32 cellular contexts compared by ENCODE assay signal in the genomic region with DNA sequence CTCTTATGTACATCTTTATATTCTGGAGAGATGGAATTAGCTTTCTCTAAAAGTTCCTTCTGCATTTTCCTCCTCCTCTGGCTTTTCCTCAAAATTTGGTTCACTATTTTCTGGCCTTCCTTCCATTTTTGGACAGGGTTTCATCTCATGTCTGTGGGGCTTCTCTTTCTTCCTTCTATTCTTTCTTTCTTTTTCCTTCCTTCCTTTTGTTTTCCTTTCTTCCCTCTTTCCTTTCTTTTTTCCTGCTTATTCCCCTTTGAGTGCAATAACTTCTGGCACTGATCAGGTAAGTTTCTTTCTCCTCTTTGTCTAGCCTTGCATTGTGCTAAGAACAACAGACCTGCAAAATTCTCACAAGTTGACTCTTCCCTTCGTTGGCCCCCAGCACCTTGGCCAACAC.
"Had no signal": no experiment of that assay in that cellular context is flagged by ENCODE, and none has a peak within 500 bp of the region (broad histone marks: within the 10 kb centered on the region; RNA-seq: fewer than 3 reads in every experiment).

No MANE protein-coding gene starts in this region.

- H3K36me3 ChIP-seq: adrenal gland, brain microvascular endothelial cell, breast epithelium had no signal

- H3K9me3 ChIP-seq: adrenal gland, body of pancreas, breast epithelium had no signal

- DNase-seq: activated B cell treated with CpG ODN at 0.5 μM for 24 hours; activated CD4-positive, alpha-beta memory T cell treated with anti-CD3 and anti-CD28 coated beads for 36 hours; activated CD4-positive, alpha-beta T cell treated with anti-CD3 and anti-CD28 coated beads for 4 hours; activated CD4-positive, alpha-beta T cell treated with anti-CD3 and anti-CD28 coated beads, Interleukin-2, amount 10 ng/mL, durations not matched to agents 24 days and 14 days; activated CD4-positive, alpha-beta T cell treated with anti-CD3 and anti-CD28 coated beads, Interleukin-2, amount 50 U/mL, for 1 hour; activated CD4-positive, alpha-beta T cell treated with anti-CD3 and anti-CD28 coated beads, Interleukin-2, amount 50 U/mL, for 4 hours; activated CD4-positive, CD25-positive, alpha-beta regulatory T cell treated with anti-CD3 and anti-CD28 coated beads, Interleukin-2, amount 50 U/mL, for 72 hours; activated CD8-positive, alpha-beta memory T cell treated with anti-CD3 and anti-CD28 coated beads, Interleukin-2, amount 50 U/mL, for 4 hours; activated CD8-positive, alpha-beta T cell treated with anti-CD3 and anti-CD28 coated beads for 36 hours; activated effector memory CD4-positive, alpha-beta T cell treated with anti-CD3 and anti-CD28 coated beads, Interleukin-2, amount 50 U/mL, for 16 hours; activated gamma-delta T cell treated with Interleukin-2 at 50 U/mL for 16 hours; activated naive CD4-positive, alpha-beta T cell; activated naive CD4-positive, alpha-beta T cell treated with anti-CD3 and anti-CD28 coated beads for 36 hours; activated naive CD4-positive, alpha-beta T cell treated with anti-CD3 and anti-CD28 coated beads, Interleukin-2, amount 50 U/mL, for 16 hours; activated naive CD8-positive, alpha-beta T cell treated with anti-CD3 and anti-CD28 coated beads for 36 hours; activated T-cell treated with anti-CD3 and anti-CD28 coated beads for 4 hours; activated T-cell treated with anti-CD3 and anti-CD28 coated beads, Interleukin-2, amount 50 U/mL, for 1 hour; activated T-cell treated with anti-CD3 and anti-CD28 coated beads, Interleukin-2, amount 50 U/mL, for 4 hours; activated T-cell treated with anti-CD3 and anti-CD28 coated beads, Interleukin-2, amount 50 U/mL, for 72 hours; adrenal gland; amniotic stem cell; aorta; body of pancreas; brain microvascular endothelial cell; central memory CD4-positive, alpha-beta T cell; T-helper 1 cell; T-helper 2 cell; T-helper 9 cell had no signal

- H3K27ac ChIP-seq: adrenal gland, body of pancreas, brain microvascular endothelial cell, breast epithelium, VCaP had no signal

- ATAC-seq: activated CD8-positive, alpha-beta T cell treated with anti-CD3 and anti-CD28 coated beads for 36 hours; activated naive CD4-positive, alpha-beta T cell treated with anti-CD3 and anti-CD28 coated beads, Interleukin-2, amount 50 U/mL, for 72 hours; activated T-cell treated with anti-CD3 and anti-CD28 coated beads, Interleukin-2, amount 50 U/mL, for 4 hours; activated T-cell treated with anti-CD3 and anti-CD28 coated beads, Interleukin-2, amount 50 U/mL, for 72 hours; activated T-helper 17 cell treated with anti-CD3 and anti-CD28 coated beads, Interleukin-2, amount 50 U/mL, for 72 hours; body of pancreas had no signal

- H3K4me3 ChIP-seq: adrenal gland, body of pancreas, breast epithelium had no signal

- H3K27me3 ChIP-seq: adrenal gland, body of pancreas, brain microvascular endothelial cell, breast epithelium had no signal

- H3K4me1 ChIP-seq: adrenal gland, breast epithelium had no signal
